9 cellular contexts compared by ENCODE assay signal in the genomic region with DNA sequence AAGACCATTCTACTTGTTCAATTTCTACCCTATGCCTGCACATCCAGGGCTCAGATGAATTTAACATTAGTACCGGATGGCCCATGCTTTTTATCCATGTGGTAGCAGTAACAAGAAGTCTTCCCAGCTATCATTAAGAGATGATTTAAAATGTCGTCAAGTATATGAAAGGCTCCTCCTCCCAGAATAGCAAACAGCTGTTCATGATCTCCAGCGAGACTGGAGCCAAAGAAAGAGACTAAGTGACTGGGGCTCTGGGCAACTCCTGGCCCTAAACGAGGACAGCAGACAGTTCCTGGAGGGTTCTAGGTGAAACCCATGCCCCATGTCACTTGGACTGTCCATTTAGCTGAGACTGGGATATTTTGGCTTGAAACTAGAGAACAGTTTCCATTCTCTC.
"Had no signal": no experiment of that assay in that cellular context is flagged by ENCODE, and none has a peak within 500 bp of the region (broad histone marks: within the 10 kb centered on the region; RNA-seq: fewer than 3 reads in every experiment).

No MANE protein-coding gene starts in this region.

- ATAC-seq: HCT116, HepG2 had no signal

- H3K9ac ChIP-seq: GM23248 had no signal

- H3K9me3 Mint-ChIP-seq: HFFc6, IgD-negative memory B cell had no signal

- H3K4me1 ChIP-seq: HAP-1 had no signal

- H3K27ac Mint-ChIP-seq: HFFc6 had no signal

- H3K36me3 ChIP-seq: HAP-1 had no signal

- DNase-seq: GM23248, GOT3, H7, HFFc6 had no signal

- H3K36me3 Mint-ChIP-seq: IgD-negative memory B cell had no signal

- H3K4me3 ChIP-seq: GM23248, HAP-1 had no signal

- H3K4me1 Mint-ChIP-seq: IgD-negative memory B cell had no signal

- H3K4me3 Mint-ChIP-seq: HFFc6, IgD-negative memory B cell had no signal

- H3K9me3 ChIP-seq: HAP-1 had no signal

- H2AFZ ChIP-seq: GM23248 had no signal

- H3K27ac ChIP-seq: GM23248, HL-60 had no signal
